ENCODE assay signal across 9 cellular contexts in genomic region chr17:66580178-66580577, GRCh38.
DNase-seq lines count a peak whose midpoint lies in the region; ATAC-seq and TF ChIP-seq lines count a peak whose summit lies in the region.
"Had no signal": no experiment of that assay in that cellular context is flagged by ENCODE, and none has a peak within 500 bp of the region (broad histone marks: within the 10 kb centered on the region; RNA-seq: fewer than 3 reads in every experiment).

No MANE protein-coding gene starts in this region.

- H3K4me3 ChIP-seq in duodenal mucosa (ENCODE audit: low read depth in 1 of 2, low read length in 2 of 2) (no peak overlapping the region), testis (no peak overlapping the region)

- peak overlapping the region; percentile 60 for H3K4me3 Mint-ChIP-seq in HFFc6

- peak; percentile 43 for ATAC-seq in left lobe of liver

- 36 to 42% methylated on average over 5 of the region's 5 CpGs for whole genome bisulfite sequencing in testis, 2 donors

- H3K27me3 ChIP-seq in duodenal mucosa (ENCODE audit: control insufficient read depth in 1 of 2, insufficient read depth in 2 of 2, low read length in 2 of 2), result no peaks in the 10 kb centered on the region
- no peaks in the 10 kb centered on the region for H3K27me3 ChIP-seq in testis

- peaks cover 0 to 3% of the 10 kb centered on the region in 2 donors for H3K36me3 ChIP-seq in duodenal mucosa (ENCODE audit: control insufficient read depth in 1 of 2, insufficient read depth in 2 of 2, low read length in 2 of 2)
- H3K36me3 ChIP-seq in testis (ENCODE audit: low read depth, missing control alignments), result no peaks in the 10 kb centered on the region

- no peaks in the 10 kb centered on the region for H3K9me3 ChIP-seq in duodenal mucosa (ENCODE audit: control insufficient read depth in 1 of 2, low read length in 2 of 2)
- no peaks in the 10 kb centered on the region for H3K9me3 ChIP-seq in testis

- TF ChIP-seq CTCF in HFFc6 (IDR thresholded peaks at IDR 0.05) (no peak), testis (IDR thresholded peaks at IDR 0.05) (no peak)

- H3K9me3 Mint-ChIP-seq in HFFc6, result peaks cover 3% of the 10 kb centered on the region; the same call in 1 of the 2 replicates

- intact Hi-C loops in testis (cut with DNase I; ENCODE audit: low total_unique reads), result no loop called here

- H3K4me1 ChIP-seq in duodenal mucosa (ENCODE audit: control insufficient read depth in 1 of 2, insufficient read depth in 2 of 2, low read length in 2 of 2) (no peaks in the 10 kb centered on the region), testis (peaks cover 17% of the 10 kb centered on the region)

- peaks cover 55% of the 10 kb centered on the region for H3K4me1 Mint-ChIP-seq in HFFc6 (ENCODE audit: low read depth)

- H3K9ac ChIP-seq in duodenal mucosa (ENCODE audit: low read depth in 1 of 2, low read length in 2 of 2), result no peak overlapping the region

- H3K27ac ChIP-seq in duodenal mucosa (ENCODE audit: low read depth, low read length), result peak overlapping the region; percentile 22
- H3K27ac ChIP-seq in testis, result peak overlapping the region in 1 of 2 donors; percentile 53

- TF ChIP-seq POLR2A in testis (IDR thresholded peaks at IDR 0.05), result no peak

- peak; percentile 52 for DNase-seq in HFFc6
- DNase-seq in left lobe of liver (ENCODE audit: low spot score), result peak; percentile 51
- DNase-seq in testis, result peak; percentile 81
- no peak for DNase-seq in Ammon's horn (ENCODE audit: low spot score)
- no peak for DNase-seq in activated CD4-positive, alpha-beta T cell treated with anti-CD3 and anti-CD28 coated beads for 48 hours
- DNase-seq in NCI-H187 (lab: John Stamatoyannopoulos, UW), result no peak
- no peak for DNase-seq in NCI-H510A (lab: John Stamatoyannopoulos, UW)
- DNase-seq: T1000 had no signal

- H3K36me3 Mint-ChIP-seq in HFFc6 (ENCODE audit: low read depth), result peaks cover 18% of the 10 kb centered on the region

- peaks cover 9% of the 10 kb centered on the region for H3K27me3 Mint-ChIP-seq in HFFc6 (ENCODE audit: insufficient read depth)

- H3K27ac Mint-ChIP-seq in HFFc6, result peak overlapping the region; percentile 84

Comparison
In these comparisons a context has a peak if more than half of its experiments do, and no peak if none do; other contexts are left out.
1. DNase-seq: peak in HFFc6 (single experiment), left lobe of liver (single experiment) and testis (single experiment); none in Ammon's horn (single experiment), activated CD4-positive, alpha-beta T cell treated with anti-CD3 and anti-CD28 coated beads for 48 hours (single experiment), NCI-H187 (0 of 2) and NCI-H510A (single experiment).